9 cellular contexts compared by ENCODE assay signal in genomic region chr21:14754682-14755081, GRCh38.
"Had no signal": no experiment of that assay in that cellular context is flagged by ENCODE, and none has a peak within 500 bp of the region (broad histone marks: within the 10 kb centered on the region; RNA-seq: fewer than 3 reads in every experiment).

No MANE protein-coding gene starts in this region.

- H3K27ac ChIP-seq: HL-60 had no signal

- H3K4me2 ChIP-seq: GM23338 had no signal

- H3K4me3 ChIP-seq: GM23338 had no signal

- H2AFZ ChIP-seq: GM23338 had no signal

- ATAC-seq: GM23338, HepG2 had no signal

- FAIRE-seq: H1, H54, HepG2 had no signal

- DNase-seq: H9, HCEC 1CT, HFFc6, KG1 had no signal
